Comparison of ENCODE assay signal across 24 cellular contexts in the genomic region with DNA sequence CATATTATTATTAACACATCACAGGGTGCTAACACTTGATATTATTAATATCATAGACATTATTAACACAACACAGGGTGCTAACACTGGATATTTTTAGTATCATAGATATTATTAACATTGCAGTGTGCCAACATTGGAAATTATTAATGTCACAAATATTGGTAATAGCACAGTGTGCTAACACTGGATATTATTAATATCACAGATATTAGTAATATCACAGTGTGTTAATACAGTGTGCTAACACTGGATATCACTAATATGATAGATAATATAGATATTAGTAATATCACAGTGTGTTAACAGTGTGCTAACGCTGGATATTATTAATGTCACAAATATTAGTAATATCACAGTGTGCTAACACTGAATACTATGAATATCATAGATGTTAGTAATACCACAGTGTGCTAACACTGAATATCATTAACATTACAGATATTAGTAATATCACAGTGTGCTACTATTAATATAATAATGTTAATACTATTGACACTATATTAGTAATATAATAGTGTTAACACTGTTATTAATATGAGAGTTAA. TPM values are rescaled to one million over a fixed set of nuclear protein-coding genes. Genes with fewer than 3 reads are reported as not detected.
"Had no signal": no experiment of that assay in that cellular context is flagged by ENCODE, and none has a peak within 500 bp of the region (broad histone marks: within the 10 kb centered on the region; RNA-seq: fewer than 3 reads in every experiment).

No MANE protein-coding gene starts in this region.

- H3K4me3 ChIP-seq: hepatocyte, left ventricle myocardium inferior, lung, mucosa of descending colon, ovary, right atrium auricular region, right lobe of liver, smooth muscle cell, stomach, testis, thyroid gland, transverse colon, upper lobe of left lung, vagina had no signal

- H3K9me3 ChIP-seq: left ventricle myocardium inferior, mucosa of descending colon, ovary, right atrium auricular region, right lobe of liver, stomach, testis, thyroid gland, transverse colon, upper lobe of left lung, vagina had no signal

- H3K4me1 ChIP-seq: left ventricle myocardium inferior, right atrium auricular region, right lobe of liver, stomach, testis, thyroid gland, transverse colon, upper lobe of left lung, vagina had no signal

- H3K27me3 Mint-ChIP-seq: naive thymus-derived CD4-positive, alpha-beta T cell; natural killer cell treated with Interleukin-12 subunit alpha and Interleukin-12 subunit beta and Interleukin-15 and Interleukin-18, amount 100 ng/mL, for 72 hours; stimulated activated naive B cell treated with anti-CD40 and anti-IgM and Interleukin-4, amounts not matched to agents 10 μg/mL and 1 μg/mL and 100 μg/mL, for 72 hours had no signal

- H3K36me3 Mint-ChIP-seq: naive thymus-derived CD4-positive, alpha-beta T cell; natural killer cell treated with Interleukin-12 subunit alpha and Interleukin-12 subunit beta and Interleukin-15 and Interleukin-18, amount 100 ng/mL, for 72 hours had no signal

- H3K9me3 Mint-ChIP-seq: naive thymus-derived CD4-positive, alpha-beta T cell; natural killer cell treated with Interleukin-12 subunit alpha and Interleukin-12 subunit beta and Interleukin-15 and Interleukin-18, amount 100 ng/mL, for 72 hours; stimulated activated naive B cell treated with anti-CD40 and anti-IgM and Interleukin-4, amounts not matched to agents 10 μg/mL and 1 μg/mL and 100 μg/mL, for 72 hours had no signal

- DNase-seq: left ventricle myocardium inferior; midbrain; mucosa of descending colon; naive thymus-derived CD4-positive, alpha-beta T cell; ovary; right lobe of liver; stimulated activated CD4-positive, alpha-beta T cell treated with anti-CD3 and anti-CD28 coated beads, Interleukin-2, amount 100 ng/mL, for 24 hours; stimulated activated CD4-positive, alpha-beta T cell treated with anti-CD3 and anti-CD28 coated beads, Interleukin-4, amount 100 ng/mL, for 1 hour; stimulated activated naive B cell treated with anti-CD40 and anti-IgM and Interleukin-4, amounts not matched to agents 10 μg/mL and 1 μg/mL and 100 μg/mL, for 72 hours; stimulated activated naive CD8-positive, alpha-beta T cell treated with anti-CD3 and anti-CD28 coated beads, Interleukin-15, Interleukin-2, amounts not matched to agents 100 U/mL and 50 U/mL, for 24 hours; stomach; testis; thyroid gland; transverse colon; upper lobe of left lung had no signal

- ATAC-seq: mucosa of descending colon; naive thymus-derived CD4-positive, alpha-beta T cell; natural killer cell treated with Interleukin-12 subunit alpha and Interleukin-12 subunit beta and Interleukin-15 and Interleukin-18, amount 100 ng/mL, for 72 hours; right lobe of liver; stimulated activated naive B cell treated with anti-CD40 and anti-IgM and Interleukin-4, amounts not matched to agents 10 μg/mL and 1 μg/mL and 100 μg/mL, for 72 hours; stimulated activated naive CD8-positive, alpha-beta T cell treated with anti-CD3 and anti-CD28 coated beads, Interleukin-15, Interleukin-2, amounts not matched to agents 100 U/mL and 50 U/mL, for 24 hours had no signal

- H3K4me2 ChIP-seq: hepatocyte, smooth muscle cell had no signal

- H3K27me3 ChIP-seq: hepatocyte, ovary, right atrium auricular region, right lobe of liver, testis, thyroid gland, transverse colon, upper lobe of left lung, vagina had no signal

- H3K4me1 Mint-ChIP-seq: naive thymus-derived CD4-positive, alpha-beta T cell; stimulated activated naive B cell treated with anti-CD40 and anti-IgM and Interleukin-4, amounts not matched to agents 10 μg/mL and 1 μg/mL and 100 μg/mL, for 72 hours had no signal

- H3K79me2 ChIP-seq: hepatocyte had no signal

- H2AFZ ChIP-seq: hepatocyte had no signal

- H3K36me3 ChIP-seq: left ventricle myocardium inferior, ovary, right atrium auricular region, right lobe of liver, stomach, thyroid gland, transverse colon, upper lobe of left lung, vagina had no signal

- H3K27ac ChIP-seq: hepatocyte, left ventricle myocardium inferior, ovary, right atrium auricular region, right lobe of liver, stomach, testis, thyroid gland, transverse colon, upper lobe of left lung, vagina had no signal

- H3K4me3 Mint-ChIP-seq: naive thymus-derived CD4-positive, alpha-beta T cell; natural killer cell treated with Interleukin-12 subunit alpha and Interleukin-12 subunit beta and Interleukin-15 and Interleukin-18, amount 100 ng/mL, for 72 hours; stimulated activated naive B cell treated with anti-CD40 and anti-IgM and Interleukin-4, amounts not matched to agents 10 μg/mL and 1 μg/mL and 100 μg/mL, for 72 hours had no signal

- H3K27ac Mint-ChIP-seq: naive thymus-derived CD4-positive, alpha-beta T cell; natural killer cell treated with Interleukin-12 subunit alpha and Interleukin-12 subunit beta and Interleukin-15 and Interleukin-18, amount 100 ng/mL, for 72 hours; progenitor cell of endocrine pancreas; stimulated activated naive B cell treated with anti-CD40 and anti-IgM and Interleukin-4, amounts not matched to agents 10 μg/mL and 1 μg/mL and 100 μg/mL, for 72 hours had no signal

RNA-seq across cellular contexts. Expression of a gene that starts 1.6 kb away (rescaled TPM):
- total RNA-seq: kidney epithelial cell, left ventricle myocardium inferior, pulmonary artery endothelial cell, right atrium auricular region had no signal
